ENCODE assay signal across 23 cellular contexts in genomic region chr3:177085784-177086183, GRCh38.
"Had no signal": no experiment of that assay in that cellular context is flagged by ENCODE, and none has a peak within 500 bp of the region (broad histone marks: within the 10 kb centered on the region; RNA-seq: fewer than 3 reads in every experiment).

No MANE protein-coding gene starts in this region.

- DNase-seq: activated CD4-positive, alpha-beta memory T cell treated with anti-CD3 and anti-CD28 coated beads, Interleukin-2, amount 10 ng/mL, durations not matched to agents 7 days and 5 days; activated CD4-positive, alpha-beta T cell treated with anti-CD3 and anti-CD28 coated beads, Interleukin-2, amount 10 ng/mL, durations not matched to agents 24 days and 14 days; activated CD4-positive, CD25-positive, alpha-beta regulatory T cell; activated CD8-positive, alpha-beta memory T cell treated with anti-CD3 and anti-CD28 coated beads, Interleukin-2, amount 10 ng/mL, durations not matched to agents 7 days and 5 days; activated effector memory CD4-positive, alpha-beta T cell treated with anti-CD3 and anti-CD28 coated beads, Interleukin-2, amount 50 U/mL, for 16 hours; activated naive CD4-positive, alpha-beta T cell treated with anti-CD3 and anti-CD28 coated beads, Interleukin-2, amount 50 U/mL, for 16 hours; activated naive CD8-positive, alpha-beta T cell treated with anti-CD3 and anti-CD28 coated beads, Interleukin-2, amount 50 U/mL, for 24 hours; activated T-cell treated with anti-CD3 and anti-CD28 coated beads for 4 hours; cortex of kidney; endodermal cell; esophagus squamous epithelium; gastrocnemius medialis; hypothalamus; left ventricle myocardium superior; mammary epithelial cell; posterior cingulate gyrus; right lobe of liver; small intestine; stimulated activated CD4-positive, alpha-beta T cell treated with anti-CD3 and anti-CD28 coated beads, Interleukin-2, amount 100 ng/mL, for 24 hours; stimulated activated naive CD8-positive, alpha-beta T cell treated with anti-CD3 and anti-CD28 coated beads, Interleukin-15, amount 100 ng/mL, for 72 hours had no signal

- H3K4me1 ChIP-seq: right lobe of liver had no signal

- ATAC-seq: activated CD8-positive, alpha-beta memory T cell treated with anti-CD3 and anti-CD28 coated beads, Interleukin-2, amount 10 ng/mL, durations not matched to agents 7 days and 5 days; activated naive CD8-positive, alpha-beta T cell treated with anti-CD3 and anti-CD28 coated beads, Interleukin-2, amount 50 U/mL, for 24 hours; stimulated activated effector memory CD8-positive, alpha-beta T cell treated with anti-CD3 and anti-CD28 coated beads, Interleukin-12 subunit alpha, Interleukin-12 subunit beta, amount 100 ng/mL, for 72 hours; stimulated activated naive CD8-positive, alpha-beta T cell treated with anti-CD3 and anti-CD28 coated beads, Interleukin-15, amount 100 ng/mL, for 72 hours had no signal

- H3K36me3 ChIP-seq: gastrocnemius medialis, right lobe of liver had no signal

- H3K9me3 Mint-ChIP-seq: activated CD4-positive, alpha-beta T cell treated with anti-CD3 and anti-CD28 coated beads, Interleukin-2, amount 10 ng/mL, durations not matched to agents 24 days and 14 days; activated naive CD8-positive, alpha-beta T cell treated with anti-CD3 and anti-CD28 coated beads, Interleukin-2, amount 50 U/mL, for 24 hours; endodermal cell; stimulated activated effector memory CD8-positive, alpha-beta T cell treated with anti-CD3 and anti-CD28 coated beads, Interleukin-12 subunit alpha, Interleukin-12 subunit beta, amount 100 ng/mL, for 72 hours; stimulated activated naive CD8-positive, alpha-beta T cell treated with anti-CD3 and anti-CD28 coated beads, Interleukin-15, amount 100 ng/mL, for 72 hours had no signal

- H3K4me3 ChIP-seq: esophagus squamous epithelium, gastrocnemius medialis, right lobe of liver, tibial nerve had no signal

- H3K27ac ChIP-seq: right lobe of liver, tibial nerve had no signal

- H3K27ac Mint-ChIP-seq: activated CD4-positive, alpha-beta memory T cell treated with anti-CD3 and anti-CD28 coated beads, Interleukin-2, amount 10 ng/mL, durations not matched to agents 7 days and 5 days; activated CD8-positive, alpha-beta memory T cell treated with anti-CD3 and anti-CD28 coated beads, Interleukin-2, amount 10 ng/mL, durations not matched to agents 7 days and 5 days; activated naive CD8-positive, alpha-beta T cell treated with anti-CD3 and anti-CD28 coated beads, Interleukin-2, amount 50 U/mL, for 24 hours; endodermal cell; stimulated activated effector memory CD8-positive, alpha-beta T cell treated with anti-CD3 and anti-CD28 coated beads, Interleukin-12 subunit alpha, Interleukin-12 subunit beta, amount 100 ng/mL, for 72 hours; stimulated activated naive CD8-positive, alpha-beta T cell treated with anti-CD3 and anti-CD28 coated beads, Interleukin-15, amount 100 ng/mL, for 72 hours had no signal

- H3K36me3 Mint-ChIP-seq: stimulated activated effector memory CD8-positive, alpha-beta T cell treated with anti-CD3 and anti-CD28 coated beads, Interleukin-12 subunit alpha, Interleukin-12 subunit beta, amount 100 ng/mL, for 72 hours had no signal

- H3K9me3 ChIP-seq: esophagus squamous epithelium, gastrocnemius medialis, right lobe of liver, tibial nerve had no signal

- H3K27me3 ChIP-seq: esophagus squamous epithelium, gastrocnemius medialis, right lobe of liver, tibial nerve had no signal

- H3K27me3 Mint-ChIP-seq: activated CD4-positive, alpha-beta memory T cell treated with anti-CD3 and anti-CD28 coated beads, Interleukin-2, amount 10 ng/mL, durations not matched to agents 7 days and 5 days; activated CD4-positive, alpha-beta T cell treated with anti-CD3 and anti-CD28 coated beads, Interleukin-2, amount 10 ng/mL, durations not matched to agents 24 days and 14 days; activated CD8-positive, alpha-beta memory T cell treated with anti-CD3 and anti-CD28 coated beads, Interleukin-2, amount 10 ng/mL, durations not matched to agents 7 days and 5 days; activated naive CD8-positive, alpha-beta T cell treated with anti-CD3 and anti-CD28 coated beads, Interleukin-2, amount 50 U/mL, for 24 hours; stimulated activated naive CD8-positive, alpha-beta T cell treated with anti-CD3 and anti-CD28 coated beads, Interleukin-15, amount 100 ng/mL, for 72 hours had no signal

- H3K4me3 Mint-ChIP-seq: activated CD4-positive, alpha-beta memory T cell treated with anti-CD3 and anti-CD28 coated beads, Interleukin-2, amount 10 ng/mL, durations not matched to agents 7 days and 5 days; activated CD4-positive, alpha-beta T cell treated with anti-CD3 and anti-CD28 coated beads, Interleukin-2, amount 10 ng/mL, durations not matched to agents 24 days and 14 days; activated CD8-positive, alpha-beta memory T cell treated with anti-CD3 and anti-CD28 coated beads, Interleukin-2, amount 10 ng/mL, durations not matched to agents 7 days and 5 days; activated naive CD8-positive, alpha-beta T cell treated with anti-CD3 and anti-CD28 coated beads, Interleukin-2, amount 50 U/mL, for 24 hours; endodermal cell; neural crest cell; stimulated activated effector memory CD8-positive, alpha-beta T cell treated with anti-CD3 and anti-CD28 coated beads, Interleukin-12 subunit alpha, Interleukin-12 subunit beta, amount 100 ng/mL, for 72 hours; stimulated activated naive CD8-positive, alpha-beta T cell treated with anti-CD3 and anti-CD28 coated beads, Interleukin-15, amount 100 ng/mL, for 72 hours had no signal
